Comparison of ENCODE assay signal across 8 cellular contexts in genomic region chr10:73413108-73413527, GRCh38. TPM values are rescaled to one million over a fixed set of nuclear protein-coding genes. Genes with fewer than 3 reads are reported as not detected.
A peak's percentile ranks its signal among the peaks of the same experiment; 100 is the strongest.
DNase-seq lines count a peak whose midpoint lies in the region; ATAC-seq and TF ChIP-seq lines count a peak whose summit lies in the region.

No MANE protein-coding gene starts in this region.

- CTCF ChIA-PET in CD8-positive, alpha-beta memory T cell (lab: Charles Lee): no interaction called here

- H3K36me3 ChIP-seq in CD8-positive, alpha-beta memory T cell (ENCODE audit: insufficient read depth, low read length): no peaks in the 10 kb centered on the region

- peak overlapping the region; percentile 94 for H3K27ac ChIP-seq in CD8-positive, alpha-beta memory T cell (ENCODE audit: low read depth, low read length)
- H3K27ac ChIP-seq in right cardiac atrium (ENCODE audit: low read length): peak overlapping the region; percentile 86

- H3K36me3 Mint-ChIP-seq in CD8-positive, alpha-beta memory T cell: peaks cover 0 to 23% (median 2%) of the 10 kb centered on the region in 3 donors
- H3K36me3 Mint-ChIP-seq in activated naive CD8-positive, alpha-beta T cell: peaks cover 10% of the 10 kb centered on the region

- peaks cover 28% of the 10 kb centered on the region for H3K4me1 ChIP-seq in CD8-positive, alpha-beta memory T cell (ENCODE audit: insufficient read depth, low read length)
- no peaks in the 10 kb centered on the region for H3K4me1 ChIP-seq in right cardiac atrium (ENCODE audit: control insufficient read depth, insufficient read depth, low read length)

- H3K4me3 ChIP-seq in CD8-positive, alpha-beta memory T cell (ENCODE audit: low read length): peak overlapping the region; percentile 88
- H3K4me3 ChIP-seq in right cardiac atrium (ENCODE audit: low read length) (peak overlapping the region; percentile 67), retinal pigment epithelial cell (ENCODE audit: low read length) (peak overlapping the region; percentile 81)

- intact Hi-C loops in right cardiac atrium (cut with DNase I): no loop called here

- H3K9me3 Mint-ChIP-seq in CD8-positive, alpha-beta memory T cell: no peaks in the 10 kb centered on the region
- no peaks in the 10 kb centered on the region for H3K9me3 Mint-ChIP-seq in activated naive CD8-positive, alpha-beta T cell (ENCODE audit: low read depth)

- 2% methylated on average over 9 of the region's 9 CpGs for WGBS in right cardiac atrium

- peak overlapping the region; percentile 91 to 98 (median 96) for H3K4me3 Mint-ChIP-seq in CD8-positive, alpha-beta memory T cell
- peak overlapping the region; percentile 97 for H3K4me3 Mint-ChIP-seq in activated naive CD8-positive, alpha-beta T cell

- POLR2A ChIA-PET in CD8-positive, alpha-beta memory T cell (lab: Charles Lee): interaction anchor here (0.6 to 1.5 kb wide), 9 partner anchors 16 to 320 kb away, joined by 3 to 11 read pairs (median 5); partner anchors contain the start of genes CFAP70, DNAJC9, P4HA1 and PPP3CB

- H3K4me1 Mint-ChIP-seq in CD8-positive, alpha-beta memory T cell: peaks cover 45 to 64% (median 64%) of the 10 kb centered on the region in 3 donors
- H3K4me1 Mint-ChIP-seq in activated naive CD8-positive, alpha-beta T cell (ENCODE audit: low read depth): peaks cover 53% of the 10 kb centered on the region

- peaks cover 0 to 2% of the 10 kb centered on the region in 2 donors for H3K27me3 Mint-ChIP-seq in CD8-positive, alpha-beta memory T cell
- H3K27me3 Mint-ChIP-seq in activated naive CD8-positive, alpha-beta T cell: no peaks in the 10 kb centered on the region

- H3K27me3 ChIP-seq in CD8-positive, alpha-beta memory T cell (ENCODE audit: insufficient read depth, low read length, poor library complexity, severe bottlenecking): no peaks in the 10 kb centered on the region
- H3K27me3 ChIP-seq in right cardiac atrium (ENCODE audit: control insufficient read depth, insufficient read depth): no peaks in the 10 kb centered on the region

- ATAC-seq in GM19023 (IDR thresholded peaks at IDR 0.05; ENCODE audit: unreplicated experiment) (peak; percentile 18), HG03139 (IDR thresholded peaks at IDR 0.05; ENCODE audit: unreplicated experiment) (peak; percentile 18), right cardiac atrium (peak; percentile 18 to 31)

- peak in 3 of 5 donors; percentile 29 to 70 (median 55) for DNase-seq in CD8-positive, alpha-beta memory T cell
- DNase-seq in NCI-H774 (lab: John Stamatoyannopoulos, UW) (peak; percentile 43), right cardiac atrium (no peak), retinal pigment epithelial cell (ENCODE audit: low read depth) (no peak), GM03348 (ENCODE audit: low spot score) (no peak)

- H3K9me3 ChIP-seq in CD8-positive, alpha-beta memory T cell (ENCODE audit: low read length): no peaks in the 10 kb centered on the region
- H3K9me3 ChIP-seq in right cardiac atrium (ENCODE audit: control insufficient read depth, low read length): no peaks in the 10 kb centered on the region

- peak overlapping the region; percentile 23 to 96 (median 94) for H3K27ac Mint-ChIP-seq in CD8-positive, alpha-beta memory T cell
- peak overlapping the region; percentile 96 for H3K27ac Mint-ChIP-seq in activated naive CD8-positive, alpha-beta T cell

- no peak for TF ChIP-seq CTCF in retinal pigment epithelial cell (conservative IDR thresholded peaks at IDR 0.05; ENCODE audit: low read depth, low read length)

RNA-seq across cellular contexts. Expression of gene ANXA7, which starts 0.7 kb away (rescaled TPM):
- 100 to 1,000 TPM; 151 to 154 TPM for total RNA-seq in CD8-positive, alpha-beta memory T cell
- polyA plus RNA-seq in CD8-positive, alpha-beta memory T cell: 188 TPM
- total RNA-seq in right cardiac atrium: 100 to 1,000 TPM in 3 of 4 donors, 10 to 100 TPM in 1; 98.4 to 122 (median 113) TPM
- 78.6 TPM for polyA plus RNA-seq in right cardiac atrium

RNA-seq across cellular contexts. Expression of gene MSS51, which starts 20.2 kb away (rescaled TPM):
- 1 to 10 TPM; 1.5 TPM for total RNA-seq in CD8-positive, alpha-beta memory T cell
- polyA plus RNA-seq in CD8-positive, alpha-beta memory T cell: 0.14 TPM
- total RNA-seq in right cardiac atrium: 1 to 10 TPM; 1.1 to 2.1 (median 1.4) TPM
- 1.4 TPM for polyA plus RNA-seq in right cardiac atrium

RNA-seq across cellular contexts. Expression of gene CFAP70, which starts 54.5 kb away (rescaled TPM):
- total RNA-seq in CD8-positive, alpha-beta memory T cell: 1 to 10 TPM in 1 of 2 experiments, under 1 TPM in 1; 0.86 to 1.2 TPM
- not detected for polyA plus RNA-seq in CD8-positive, alpha-beta memory T cell
- 1 to 10 TPM; 1.6 to 2.3 (median 1.9) TPM for total RNA-seq in right cardiac atrium
- 1.2 TPM for polyA plus RNA-seq in right cardiac atrium

Comparison
In these comparisons a context has a peak if more than half of its experiments do, and no peak if none do; other contexts are left out.
1. DNase-seq: peak in CD8-positive, alpha-beta memory T cell (3 of 5) and NCI-H774 (single experiment); none in right cardiac atrium (0 of 3), retinal pigment epithelial cell (single experiment) and GM03348 (single experiment).
2. Peak in every context shown above with its lines, with median percentiles within 50 percentile points of each other: H3K4me3 ChIP-seq and ATAC-seq.